In genomic region chr18:61108706-61109105, GRCh38 we compare ENCODE assay signal across 26 cellular contexts.
"Had no signal": no experiment of that assay in that cellular context is flagged by ENCODE, and none has a peak within 500 bp of the region (broad histone marks: within the 10 kb centered on the region; RNA-seq: fewer than 3 reads in every experiment).

No MANE protein-coding gene starts in this region.

- H3K36me3 ChIP-seq: neutrophil, ovary, stomach, thoracic aorta, thyroid gland, transverse colon, upper lobe of right lung, uterus had no signal

- ATAC-seq: naive thymus-derived CD8-positive, alpha-beta T cell; natural killer cell treated with Interleukin-12 subunit alpha and Interleukin-12 subunit beta and Interleukin-15 and Interleukin-18, amount 100 ng/mL, for 72 hours; psoas muscle; right cardiac atrium; sciatic nerve; stimulated activated effector memory CD8-positive, alpha-beta T cell treated with anti-CD3 and anti-CD28 coated beads, Interleukin-12 subunit alpha, Interleukin-12 subunit beta, amount 100 ng/mL, for 72 hours; stimulated activated naive B cell treated with anti-CD40 and anti-IgM and Interleukin-4, amounts not matched to agents 10 μg/mL and 1 μg/mL and 100 μg/mL, for 72 hours; upper lobe of right lung had no signal

- H3K79me2 ChIP-seq: parathyroid adenoma had no signal

- H3K27me3 ChIP-seq: neutrophil, ovary, stomach, thyroid gland, transverse colon, upper lobe of right lung, uterus had no signal

- DNase-seq: naive B cell; naive thymus-derived CD8-positive, alpha-beta T cell; nephron progenitor cell; nucleus accumbens; ovary; posterior cingulate gyrus; psoas muscle; right cardiac atrium; stimulated activated CD4-positive, alpha-beta T cell treated with anti-CD3 and anti-CD28 coated beads, Interleukin-15, amount 100 ng/mL, for 24 hours; stimulated activated CD4-positive, alpha-beta T cell treated with anti-CD3 and anti-CD28 coated beads, Interleukin-2, amount 100 ng/mL, for 24 hours; stimulated activated CD4-positive, alpha-beta T cell treated with anti-CD3 and anti-CD28 coated beads, Interleukin-2, amount 100 ng/mL, for 48 hours; stimulated activated CD4-positive, alpha-beta T cell treated with anti-CD3 and anti-CD28 coated beads, Interleukin-4, amount 100 ng/mL, for 24 hours; stimulated activated naive B cell treated with anti-CD40 and anti-IgM and Interleukin-4, amounts not matched to agents 10 μg/mL and 1 μg/mL and 100 μg/mL, for 72 hours; stimulated activated naive CD4-positive, alpha-beta T cell treated with Interleukin-2 at 50 U/mL for 16 hours; stomach; thyroid gland; transverse colon; upper lobe of right lung; uterus had no signal

- H3K4me1 ChIP-seq: parathyroid adenoma, psoas muscle, thyroid gland, transverse colon, upper lobe of right lung, uterus had no signal

- H3K9me3 ChIP-seq: neutrophil, ovary, psoas muscle, stomach, thoracic aorta, thyroid gland, transverse colon, upper lobe of right lung, uterus had no signal

- H3K4me3 ChIP-seq: ovary, psoas muscle, skin epidermis, stomach, thoracic aorta, thyroid gland, transverse colon, upper lobe of right lung, uterus had no signal

- H2AFZ ChIP-seq: parathyroid adenoma had no signal

- H3K9ac ChIP-seq: parathyroid adenoma had no signal

- H3K27ac ChIP-seq: neutrophil, ovary, parathyroid adenoma, psoas muscle, skin epidermis, stomach, thoracic aorta, thyroid gland, transverse colon, upper lobe of right lung, uterus had no signal
